Comparison of ENCODE assay signal across 8 cellular contexts in the genomic region with DNA sequence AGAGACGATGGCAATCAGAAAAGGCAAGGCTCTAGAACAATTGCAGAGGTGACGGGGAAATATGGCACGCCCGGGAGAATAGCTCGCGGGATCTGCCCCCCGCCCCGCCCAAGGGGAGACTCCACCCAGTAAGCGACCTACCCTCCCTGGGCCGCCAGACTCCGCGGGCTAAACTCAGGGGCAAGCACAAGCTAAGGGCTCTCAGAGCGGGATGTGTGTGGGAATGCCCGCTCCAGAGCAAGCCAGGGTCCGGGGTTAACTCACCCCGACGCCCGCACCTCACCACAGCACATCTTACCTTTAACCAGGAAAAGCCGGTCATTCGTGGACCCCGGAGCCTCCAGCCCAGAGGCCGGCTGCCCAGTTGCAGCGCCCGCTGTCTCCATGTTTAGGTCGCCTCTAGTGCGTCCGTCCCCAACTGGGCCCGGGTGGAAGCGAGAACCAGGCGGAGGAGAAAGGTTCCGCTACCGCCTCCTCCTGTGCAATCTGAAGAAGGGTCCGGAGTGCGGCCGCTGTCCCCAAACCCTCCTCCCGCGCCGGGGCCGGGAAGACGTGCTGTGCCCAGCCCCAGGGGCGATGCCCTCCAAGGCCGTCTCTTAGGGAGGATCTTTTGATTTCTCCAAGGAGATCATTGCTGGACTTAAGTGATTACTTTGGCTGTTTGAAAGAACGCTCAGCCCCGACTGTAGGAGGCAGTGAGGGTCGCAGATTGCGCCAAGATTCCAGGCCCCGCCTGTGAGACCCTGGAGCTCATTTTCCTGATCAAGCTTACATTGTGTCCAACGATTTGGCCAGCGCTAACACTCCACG. TPM values are rescaled to one million over a fixed set of nuclear protein-coding genes. Genes with fewer than 3 reads are reported as not detected.
DNase-seq lines count a peak whose midpoint lies in the region; ATAC-seq, FAIRE-seq and TF ChIP-seq lines count a peak whose summit lies in the region.

A gene (minus strand): TSS at position 406 of the 810 bp plus-strand sequence. CDS start 20 bp downstream, at position 386.

- peaks cover 15% of the 10 kb centered on the region for H3K27me3 ChIP-seq in iPS-15b (ENCODE audit: control insufficient read depth, insufficient read depth, low read length)

- TF ChIP-seq CTCF in astrocyte of the spinal cord (IDR thresholded peaks at IDR 0.05; ENCODE audit: low read depth, low read length): peak; percentile 26

- H3K9me3 ChIP-seq in iPS-15b (ENCODE audit: control insufficient read depth, insufficient read depth, low read length): no peaks in the 10 kb centered on the region

- H3K4me3 ChIP-seq in astrocyte of the spinal cord (ENCODE audit: low read depth, low read length) (peak within 1 kb of the TSS; percentile 97), iPS-15b (ENCODE audit: low read depth, low read length) (peak within 1 kb of the TSS; percentile 94), skin epidermis (peak within 1 kb of the TSS; percentile 44 to 92 (median 70))

- H3K27ac ChIP-seq in skin epidermis: peak within 1 kb of the TSS; percentile 56 to 95 (median 86)

- DNase-seq in GM18507 (ENCODE audit: extremely low spot score, insufficient read length, low read depth) (peak; percentile 78), SK-MEL-5 (ENCODE audit: low read depth, low spot score) (peak; percentile 88), astrocyte of the spinal cord (ENCODE audit: low read depth, low spot score) (peak; percentile 97), NCI-H774 (lab: John Stamatoyannopoulos, UW) (no peak), NCI-H2227 treated with DMSO at 0.1 percent for 48 hours (lab: John Stamatoyannopoulos, UW) (no peak)

- ATAC-seq in HG02943 (IDR thresholded peaks at IDR 0.05; ENCODE audit: low read depth, unreplicated experiment): peak; percentile 96

- H3K36me3 ChIP-seq in iPS-15b (ENCODE audit: control insufficient read depth, insufficient read depth, low read length): no peaks in the 10 kb centered on the region

- FAIRE-seq in GM18507 (lab: Jason Lieb, UNC): peak; percentile 76

- H3K9ac ChIP-seq in iPS-15b (ENCODE audit: low read depth, low read length): peak within 1 kb of the TSS; percentile 77

- no peaks in the 10 kb centered on the region for H3K4me1 ChIP-seq in iPS-15b (ENCODE audit: control insufficient read depth, insufficient read depth, low read length)

- in situ Hi-C loops in SK-MEL-5 (cut with HindIII; ENCODE audit: low pct_unique_long_range_greater_than_20kb, low sequenced_read_pairs) (no loop called here), astrocyte of the spinal cord (cut with HindIII; ENCODE audit: low sequenced_read_pairs) (no loop called here)

RNA-seq across cellular contexts. Expression of the gene that starts here (rescaled TPM):
- total RNA-seq in SK-MEL-5 (2014; rRNA removed; shearing (Covaris generic)): 6.6 and 10.9 TPM in 2 replicates
- polyA plus RNA-seq in SK-MEL-5 (2015; cell fraction: cytosol; rRNA removed): 5.1 and 6.0 TPM in 2 replicates
- 3.6 and 8.7 TPM in 2 replicates for polyA plus RNA-seq in SK-MEL-5 (2015; cell fraction: nucleus; rRNA removed)

Comparison
In these comparisons a context has a peak if more than half of its experiments do, and no peak if none do; other contexts are left out.
1. DNase-seq: peak in GM18507 (single experiment), SK-MEL-5 (single experiment) and astrocyte of the spinal cord (single experiment); none in NCI-H774 (single experiment) and NCI-H2227 treated with DMSO at 0.1 percent for 48 hours (single experiment).
2. Peak in every context shown above with its lines, with median percentiles within 50 percentile points of each other: H3K4me3 ChIP-seq.